ENCODE assay signal across 10 cellular contexts in genomic region chr2:128638741-128639477, GRCh38.
DNase-seq lines count a peak whose midpoint lies in the region; FAIRE-seq and TF ChIP-seq lines count a peak whose summit lies in the region.
"Had no signal": no experiment of that assay in that cellular context is flagged by ENCODE, and none has a peak within 500 bp of the region (broad histone marks: within the 10 kb centered on the region; RNA-seq: fewer than 3 reads in every experiment).

No MANE protein-coding gene starts in this region.

- DNase-seq in NCI-H345 treated with DMSO at 0.1 percent for 48 hours (lab: John Stamatoyannopoulos, UW; ENCODE audit: unreplicated experiment) = peak; percentile 37
- peak; percentile 53 to 63 for DNase-seq in frontal cortex (ENCODE audit: low spot score in 2 of 2)
- peak; percentile 4 for DNase-seq in progenitor cell of endocrine pancreas (ENCODE audit: low spot score, unreplicated experiment)
- DNase-seq in esophagus squamous epithelium (lab: John Stamatoyannopoulos, UW) = no peak
- no peak for DNase-seq in NCI-H2171 treated with DMSO at 0.1 percent for 48 hours (lab: John Stamatoyannopoulos, UW)
- no peak for DNase-seq in foreskin melanocyte

- H3K4me3 ChIP-seq in esophagus squamous epithelium = no peak overlapping the region

- H3K9me3 ChIP-seq in ES-I3 (ENCODE audit: control insufficient read depth, insufficient read depth, low read length) = no peaks in the 10 kb centered on the region
- no peaks in the 10 kb centered on the region for H3K9me3 ChIP-seq in esophagus squamous epithelium
- H3K9me3 ChIP-seq: neutrophil had no signal

- no peaks in the 10 kb centered on the region for H3K9me3 Mint-ChIP-seq in progenitor cell of endocrine pancreas (ENCODE audit: low read depth)

- intact Hi-C loops in esophagus squamous epithelium (cut with DNase I) = no loop called here

- WGBS in esophagus squamous epithelium, 2 donors = 80 to 89% methylated on average over 9 of the region's 9 CpGs

- TF ChIP-seq POLR2A in esophagus squamous epithelium (IDR thresholded peaks at IDR 0.05) = no peak

- peaks cover 1% of the 10 kb centered on the region for H3K4me1 Mint-ChIP-seq in progenitor cell of endocrine pancreas (ENCODE audit: low read depth)

- no peaks in the 10 kb centered on the region for H3K27me3 ChIP-seq in esophagus squamous epithelium
- H3K27me3 ChIP-seq: neutrophil had no signal

- H3K4me1 ChIP-seq in ES-I3 (ENCODE audit: insufficient read depth, low read length) (peaks cover 38% of the 10 kb centered on the region), esophagus squamous epithelium (no peaks in the 10 kb centered on the region)

- FAIRE-seq in frontal cortex (lab: Jason Lieb, UNC) = no peak

- H3K27me3 Mint-ChIP-seq in progenitor cell of endocrine pancreas = peaks cover 46% of the 10 kb centered on the region
- H3K27me3 Mint-ChIP-seq: activated naive CD8-positive, alpha-beta T cell had no signal

- H3K36me3 Mint-ChIP-seq in progenitor cell of endocrine pancreas (ENCODE audit: insufficient read depth) = no peaks in the 10 kb centered on the region
- H3K36me3 Mint-ChIP-seq: activated naive CD8-positive, alpha-beta T cell had no signal

- H3K9ac ChIP-seq in ES-I3 (ENCODE audit: low read depth, low read length) = peak overlapping the region; percentile 19; the same call in 1 of the 2 replicates

- TF ChIP-seq CTCF in progenitor cell of endocrine pancreas (IDR thresholded peaks at IDR 0.05; ENCODE audit: unreplicated experiment) = no peak
- TF ChIP-seq CTCF in esophagus squamous epithelium (IDR thresholded peaks at IDR 0.05) = no peak

- no peak overlapping the region for H3K4me3 Mint-ChIP-seq in progenitor cell of endocrine pancreas (ENCODE audit: low read depth)
- H3K4me3 Mint-ChIP-seq: activated naive CD8-positive, alpha-beta T cell had no signal

- H3K36me3 ChIP-seq in ES-I3 (ENCODE audit: insufficient read depth, low read length) (no peaks in the 10 kb centered on the region), esophagus squamous epithelium (no peaks in the 10 kb centered on the region)
- H3K36me3 ChIP-seq: neutrophil had no signal

- H3K27ac ChIP-seq in esophagus squamous epithelium = no peak overlapping the region
- H3K27ac ChIP-seq: neutrophil, VCaP had no signal

- H3K27ac Mint-ChIP-seq in progenitor cell of endocrine pancreas = no peak overlapping the region
- H3K27ac Mint-ChIP-seq: activated naive CD8-positive, alpha-beta T cell had no signal

Comparison
In these comparisons a context has a peak if more than half of its experiments do, and no peak if none do; other contexts are left out.
1. DNase-seq: peak in NCI-H345 treated with DMSO at 0.1 percent for 48 hours (single experiment), frontal cortex (2 of 2) and progenitor cell of endocrine pancreas (single experiment); none in esophagus squamous epithelium (single experiment), NCI-H2171 treated with DMSO at 0.1 percent for 48 hours (single experiment) and foreskin melanocyte (single experiment).